ENCODE assay signal across 25 cellular contexts in the genomic region with DNA sequence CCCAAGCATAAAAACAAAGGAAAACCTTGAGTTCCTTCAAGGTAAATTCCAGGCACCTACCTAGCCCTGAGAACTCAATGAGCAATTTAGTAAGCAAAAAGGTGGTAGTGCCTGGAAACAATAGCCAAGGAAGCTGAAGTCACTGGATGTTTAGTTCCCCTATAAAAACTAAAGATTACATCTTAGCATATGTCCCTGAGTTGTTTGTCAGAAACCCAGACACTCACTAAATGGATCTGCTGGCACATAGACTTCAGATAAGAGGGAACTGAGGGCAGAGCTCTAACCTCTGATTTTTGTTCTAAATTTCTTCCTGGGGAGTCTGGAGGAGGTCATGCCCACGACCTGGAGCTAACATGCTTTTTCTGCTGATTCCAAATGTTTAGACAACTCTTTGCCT.
"Had no signal": no experiment of that assay in that cellular context is flagged by ENCODE, and none has a peak within 500 bp of the region (broad histone marks: within the 10 kb centered on the region; RNA-seq: fewer than 3 reads in every experiment).

No MANE protein-coding gene starts in this region.

- DNase-seq: IMR-90; Karpas-422; KG1; MM.1S; NCI-H1092 treated with DMSO at 0.1 percent for 48 hours; NCI-H1436; NCI-H187; NCI-H2029; NCI-H2081 treated with DMSO at 0.1 percent for 48 hours; NCI-H2171; NCI-H226; NCI-H446; NCI-H510A; NCI-H524 treated with DMSO at 0.1 percent for 48 hours; NCI-H69; NCI-H774; NK-92 treated with Interleukin-12 subunit alpha and Interleukin-12 subunit beta, amount 100 ng/mL, for 24 hours; OCI-M1; PC-9; Peyer's patch; SHP77 treated with DMSO at 0.1 percent for 48 hours; SJCRH30; SW 1271; T-cell had no signal

- ATAC-seq: Right ventricle myocardium inferior, T-cell had no signal

- H3K4me3 ChIP-seq: PC-9, Peyer's patch, SJCRH30 had no signal
